Comparison of ENCODE assay signal across 29 cellular contexts in genomic region chr5:89287964-89288363, GRCh38.
"Had no signal": no experiment of that assay in that cellular context is flagged by ENCODE, and none has a peak within 500 bp of the region (broad histone marks: within the 10 kb centered on the region; RNA-seq: fewer than 3 reads in every experiment).

No MANE protein-coding gene starts in this region.

- H3K4me1 ChIP-seq: esophagus squamous epithelium, lower lobe of right lung had no signal

- FAIRE-seq: colon, endometrium, islet of Langerhans, keratinocyte had no signal

- ATAC-seq: effector memory CD8-positive, alpha-beta T cell; esophagus mucosa; gastrocnemius medialis; heart right ventricle; left cardiac atrium; left lung; left ventricle myocardium superior; lower lobe of right lung; mucosa of descending colon; naive thymus-derived CD4-positive, alpha-beta T cell had no signal

- H3K27ac Mint-ChIP-seq: effector memory CD8-positive, alpha-beta T cell; endodermal cell; mesothelial cell of epicardium; naive thymus-derived CD4-positive, alpha-beta T cell had no signal

- H3K27me3 Mint-ChIP-seq: effector memory CD8-positive, alpha-beta T cell; naive thymus-derived CD4-positive, alpha-beta T cell had no signal

- H3K36me3 Mint-ChIP-seq: mesothelial cell of epicardium; naive thymus-derived CD4-positive, alpha-beta T cell had no signal

- H3K4me3 Mint-ChIP-seq: effector memory CD8-positive, alpha-beta T cell; endodermal cell; mesothelial cell of epicardium; naive thymus-derived CD4-positive, alpha-beta T cell had no signal

- H3K27ac ChIP-seq: coronary artery, dorsolateral prefrontal cortex, epithelial cell of prostate, esophagus squamous epithelium, gastrocnemius medialis, heart right ventricle, left lung, lower lobe of right lung had no signal

- DNase-seq: dermis blood vessel endothelial cell; dorsolateral prefrontal cortex; effector CD8-positive, alpha-beta T cell; effector memory CD8-positive, alpha-beta T cell; endodermal cell; erythroblast; esophagus squamous epithelium; foreskin fibroblast; foreskin melanocyte; gastrocnemius medialis; glutamatergic neuron; head of caudate nucleus; heart right ventricle; hippocampal formation; left cardiac atrium; left lung; left ventricle myocardium superior; lower lobe of right lung; mesenchymal stem cell; mucosa of descending colon; naive thymus-derived CD4-positive, alpha-beta T cell had no signal

- H3K4me3 ChIP-seq: coronary artery, dorsolateral prefrontal cortex, esophagus squamous epithelium, gastrocnemius medialis, heart right ventricle, left lung, lower lobe of right lung, mucosa of descending colon had no signal

- H3K9me3 ChIP-seq: esophagus squamous epithelium, gastrocnemius medialis, heart right ventricle, left lung, lower lobe of right lung, mucosa of descending colon had no signal

- H3K9me3 Mint-ChIP-seq: endodermal cell, mesothelial cell of epicardium had no signal

- H3K27me3 ChIP-seq: dorsolateral prefrontal cortex, esophagus squamous epithelium, gastrocnemius medialis, heart right ventricle, left lung had no signal

- H3K4me1 Mint-ChIP-seq: naive thymus-derived CD4-positive, alpha-beta T cell had no signal

- H3K36me3 ChIP-seq: esophagus squamous epithelium, gastrocnemius medialis, heart right ventricle, left lung, lower lobe of right lung had no signal
